Comparison of ENCODE assay signal across 18 cellular contexts in the genomic region with DNA sequence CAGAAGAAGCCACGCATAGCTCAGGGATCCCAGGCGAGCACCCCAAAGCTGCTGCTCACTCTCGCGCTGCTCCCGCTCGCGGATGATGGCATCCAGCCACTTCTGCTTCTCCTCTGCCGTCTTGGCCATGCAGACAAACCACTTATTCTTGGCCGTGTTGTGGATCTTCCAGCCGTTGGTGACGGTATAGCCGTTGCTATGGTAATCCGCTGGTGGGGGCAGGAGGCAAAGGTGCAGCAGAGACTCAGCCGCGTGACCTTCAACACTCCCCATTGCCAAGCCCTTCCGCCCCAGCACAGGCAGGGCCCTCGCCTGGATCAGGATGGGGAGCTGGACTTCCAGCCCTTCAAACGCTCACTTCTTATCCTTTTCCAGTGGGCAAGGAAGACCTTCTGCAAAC.
DNase-seq lines count a peak whose midpoint lies in the region; ATAC-seq and TF ChIP-seq lines count a peak whose summit lies in the region.
"Had no signal": no experiment of that assay in that cellular context is flagged by ENCODE, and none has a peak within 500 bp of the region (broad histone marks: within the 10 kb centered on the region; RNA-seq: fewer than 3 reads in every experiment).

No MANE protein-coding gene starts in this region.

- H3K27me3 Mint-ChIP-seq in neural progenitor cell (ENCODE audit: insufficient read depth, low read depth) (peaks cover 3% of the 10 kb centered on the region), mesothelial cell of epicardium (ENCODE audit: low read depth) (no peaks in the 10 kb centered on the region)

- H3K9me3 ChIP-seq in neural progenitor cell (ENCODE audit: low read depth), result no peaks in the 10 kb centered on the region
- H3K9me3 ChIP-seq: BLaER1 treated with 17β-estradiol and CSF1 and Interleukin-3, amounts not matched to agents 10 nM and 100 nM; right atrium auricular region had no signal

- H3K4me1 ChIP-seq in neural progenitor cell, result peaks cover 13% of the 10 kb centered on the region

- no peak overlapping the region for H3K9ac ChIP-seq in neural progenitor cell
- H3K9ac ChIP-seq: BLaER1 treated with 17β-estradiol and CSF1 and Interleukin-3, amounts not matched to agents 10 nM and 100 nM had no signal

- no peaks in the 10 kb centered on the region for H4K20me1 ChIP-seq in neural progenitor cell (ENCODE audit: low read depth)

- H3K27me3 ChIP-seq in dorsolateral prefrontal cortex, result no peaks in the 10 kb centered on the region
- no peaks in the 10 kb centered on the region for H3K27me3 ChIP-seq in neural progenitor cell
- H3K27me3 ChIP-seq: BLaER1 treated with 17β-estradiol and CSF1 and Interleukin-3, amounts not matched to agents 10 nM and 100 nM; cardiac muscle cell; right atrium auricular region had no signal

- H3K79me2 ChIP-seq in neural progenitor cell (ENCODE audit: low read depth), result no peaks in the 10 kb centered on the region

- ATAC-seq in GM18868 (IDR thresholded peaks at IDR 0.05; ENCODE audit: unreplicated experiment) (no peak), GM18502 (IDR thresholded peaks at IDR 0.05; ENCODE audit: poor library complexity, unreplicated experiment) (no peak)

- in situ Hi-C loops in KBM-7 (cut with MboI; ENCODE audit: low pct_unique_long_range_greater_than_20kb, low sequenced_read_pairs), result no loop called here

- H3K9me3 Mint-ChIP-seq in neural progenitor cell (no peaks in the 10 kb centered on the region), mesothelial cell of epicardium (no peaks in the 10 kb centered on the region)

- DNase-seq in KBM-7 (peak; percentile 43), NCI-H526 treated with DMSO at 0.1 percent for 48 hours (lab: John Stamatoyannopoulos, UW) (peak; percentile 42), dorsolateral prefrontal cortex (peak in 5 of 10 donors; percentile 41 to 67 (median 63)), neural progenitor cell (ENCODE audit: low spot score) (no peak), mesothelial cell of epicardium (ENCODE audit: low spot score in 2 of 2, unreplicated experiment in 2 of 2) (no peak), NCI-H1417 treated with DMSO at 0.1 percent for 48 hours (lab: John Stamatoyannopoulos, UW) (no peak)
- DNase-seq: activated naive CD4-positive, alpha-beta T cell treated with Interleukin-2 at 50 U/mL for 16 hours; kidney; NCI-H1436 treated with DMSO at 0.1 percent for 48 hours; NCI-H774; SHP77; stimulated activated CD4-positive, alpha-beta T cell treated with anti-CD3 and anti-CD28 coated beads, Interleukin-2, amount 100 ng/mL, for 48 hours; T1000 had no signal

- no peaks in the 10 kb centered on the region for H3K36me3 ChIP-seq in neural progenitor cell
- H3K36me3 ChIP-seq: cardiac muscle cell, right atrium auricular region had no signal

- TF ChIP-seq CTCF in dorsolateral prefrontal cortex (IDR thresholded peaks at IDR 0.05 in 54 of 56, conservative IDR thresholded peaks at IDR 0.05 in 2 of 56; ENCODE audit: low read depth in 1 of 56, partially characterized antibody in 56 of 56), result no peak
- no peak for TF ChIP-seq CTCF in neural progenitor cell (IDR thresholded peaks at IDR 0.05)
- no peak for TF ChIP-seq CTCF in mesothelial cell of epicardium (IDR thresholded peaks at IDR 0.05; ENCODE audit: unreplicated experiment)

- H3F3A ChIP-seq in neural progenitor cell (ENCODE audit: low read depth), result peaks cover 6% of the 10 kb centered on the region

- no peak overlapping the region for H2AFZ ChIP-seq in neural progenitor cell (replicated peaks)

- peaks cover 23% of the 10 kb centered on the region for H3K4me1 Mint-ChIP-seq in neural progenitor cell
- H3K4me1 Mint-ChIP-seq in mesothelial cell of epicardium, result peaks cover 25% of the 10 kb centered on the region

- H3K4me3 ChIP-seq in dorsolateral prefrontal cortex, result no peak overlapping the region
- no peak overlapping the region for H3K4me3 ChIP-seq in neural progenitor cell
- H3K4me3 ChIP-seq: BLaER1 treated with 17β-estradiol and CSF1 and Interleukin-3, amounts not matched to agents 10 nM and 100 nM; cardiac muscle cell; right atrium auricular region had no signal

- H3K27ac Mint-ChIP-seq in neural progenitor cell, result peak overlapping the region; percentile 80
- no peak overlapping the region for H3K27ac Mint-ChIP-seq in mesothelial cell of epicardium

- H3K27ac ChIP-seq in dorsolateral prefrontal cortex, result peak overlapping the region in 55 of 59 donors; percentile 12 to 87 (median 74)
- no peak overlapping the region for H3K27ac ChIP-seq in neural progenitor cell
- H3K27ac ChIP-seq: BLaER1 treated with 17β-estradiol and CSF1 and Interleukin-3, amounts not matched to agents 10 nM and 100 nM; cardiac muscle cell; right atrium auricular region had no signal

- no peak overlapping the region for H3K4me2 ChIP-seq in neural progenitor cell
- H3K4me2 ChIP-seq: BLaER1 treated with 17β-estradiol and CSF1 and Interleukin-3, amounts not matched to agents 10 nM and 100 nM had no signal

- intact Hi-C loops in dorsolateral prefrontal cortex (cut with DNase I), result no loop called here

- H3K4me3 Mint-ChIP-seq in neural progenitor cell (no peak overlapping the region), mesothelial cell of epicardium (no peak overlapping the region)

- peaks cover 30% of the 10 kb centered on the region for H3K36me3 Mint-ChIP-seq in neural progenitor cell
- H3K36me3 Mint-ChIP-seq in mesothelial cell of epicardium, result no peaks in the 10 kb centered on the region

Comparison
In these comparisons a context has a peak if more than half of its experiments do, and no peak if none do; other contexts are left out.
1. DNase-seq: peak in KBM-7 (single experiment) and NCI-H526 treated with DMSO at 0.1 percent for 48 hours (single experiment); none in neural progenitor cell (single experiment), mesothelial cell of epicardium (0 of 2) and NCI-H1417 treated with DMSO at 0.1 percent for 48 hours (single experiment).